ENCODE assay signal across 17 cellular contexts in the genomic region with DNA sequence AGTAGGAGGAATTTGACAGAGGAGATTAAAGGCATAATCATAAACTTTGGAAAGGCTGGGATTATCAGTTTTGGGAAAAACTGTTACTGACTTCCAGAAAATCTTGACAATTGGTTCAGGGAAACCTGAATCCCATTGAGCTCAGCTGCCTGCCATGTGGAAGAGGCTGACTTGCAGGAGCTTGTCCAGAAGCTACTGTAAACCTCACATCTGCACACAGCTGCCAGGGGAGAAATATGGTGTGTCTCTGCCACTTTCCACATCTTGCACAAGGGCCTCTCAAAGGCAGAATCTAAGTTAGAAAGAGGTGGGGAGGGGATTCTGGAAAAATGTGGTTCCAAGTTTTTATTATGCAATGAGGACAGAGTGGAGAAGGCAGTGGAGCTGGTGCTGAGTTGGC. TPM values are rescaled to one million over a fixed set of nuclear protein-coding genes. Genes with fewer than 3 reads are reported as not detected.
DNase-seq lines count a peak whose midpoint lies in the region; ATAC-seq, FAIRE-seq and TF ChIP-seq lines count a peak whose summit lies in the region.
"Had no signal": no experiment of that assay in that cellular context is flagged by ENCODE, and none has a peak within 500 bp of the region (broad histone marks: within the 10 kb centered on the region; RNA-seq: fewer than 3 reads in every experiment).

No MANE protein-coding gene starts in this region.

- DNase-seq in AG10803 (ENCODE audit: low read depth) (peak; percentile 42), Panc1 (ENCODE audit: low read depth, low spot score) (no peak), keratinocyte (ENCODE audit: low read depth, low spot score) (no peak), thyroid gland (no peak), right atrium auricular region (ENCODE audit: low spot score) (no peak)
- DNase-seq: BE2C; C1 segment of cervical spinal cord; Caco-2; CD4-positive, CD25-positive, alpha-beta regulatory T cell; HCEC 1CT had no signal

- no peaks in the 10 kb centered on the region for H3K9me3 ChIP-seq in Panc1 (ENCODE audit: control insufficient read depth, insufficient read depth, low read depth, low read length)
- no peaks in the 10 kb centered on the region for H3K9me3 ChIP-seq in keratinocyte (ENCODE audit: control insufficient read depth, low read depth, low read length)
- H3K9me3 ChIP-seq in thyroid gland, result no peaks in the 10 kb centered on the region
- H3K9me3 ChIP-seq in right atrium auricular region, result no peaks in the 10 kb centered on the region
- H3K9me3 ChIP-seq: BE2C, Caco-2 had no signal

- H3K27ac ChIP-seq in Panc1 (ENCODE audit: low read length) (peak overlapping the region; percentile 52; the same call in 1 of the 2 replicates), keratinocyte (ENCODE audit: control insufficient read depth, insufficient read depth, low read length) (no peak overlapping the region), thyroid gland (peak overlapping the region in 2 of 3 donors; percentile 81 to 87), right atrium auricular region (no peak overlapping the region)

- H3K4me2 ChIP-seq in keratinocyte (ENCODE audit: control insufficient read depth, extremely low read depth, insufficient read depth, low read depth, low read length), result no peak overlapping the region
- H3K4me2 ChIP-seq: GM23338 had no signal

- H3K4me3 ChIP-seq in AG10803 (ENCODE audit: low read length) (no peak overlapping the region), Panc1 (ENCODE audit: low read depth in 2 of 2, low read length in 2 of 2) (no peak overlapping the region), keratinocyte (ENCODE audit: control insufficient read depth in 2 of 3, extremely low read depth in 1 of 3, insufficient read depth in 2 of 3, low read depth in 1 of 3, low read length in 3 of 3) (no peak overlapping the region), thyroid gland (replicated peaks in 1 of 3) (no peak overlapping the region), right atrium auricular region (no peak overlapping the region)
- H3K4me3 ChIP-seq: GM23338 had no signal

- H3K4me1 ChIP-seq in Panc1 (ENCODE audit: control insufficient read depth, insufficient read depth, low read length) (peaks cover 15% of the 10 kb centered on the region), keratinocyte (ENCODE audit: control insufficient read depth, extremely low read depth, insufficient read depth, low read length) (no peaks in the 10 kb centered on the region), thyroid gland (peaks cover 18 to 31% of the 10 kb centered on the region in 2 donors), right atrium auricular region (no peaks in the 10 kb centered on the region)
- H3K4me1 ChIP-seq: BE2C, Caco-2 had no signal

- no peak overlapping the region for H3K9ac ChIP-seq in keratinocyte (ENCODE audit: control insufficient read depth, extremely low read depth, insufficient read depth, low read length)

- H3K36me3 ChIP-seq in Panc1 (ENCODE audit: control insufficient read depth, insufficient read depth, low read length), result no peaks in the 10 kb centered on the region
- no peaks in the 10 kb centered on the region for H3K36me3 ChIP-seq in keratinocyte (ENCODE audit: control insufficient read depth in 2 of 2, extremely low read depth in 1 of 2, insufficient read depth in 2 of 2, low read length in 2 of 2)
- no peaks in the 10 kb centered on the region for H3K36me3 ChIP-seq in thyroid gland
- H3K36me3 ChIP-seq in right atrium auricular region, result no peaks in the 10 kb centered on the region
- H3K36me3 ChIP-seq: BE2C had no signal

- no peaks in the 10 kb centered on the region for H4K20me1 ChIP-seq in keratinocyte (ENCODE audit: control insufficient read depth, extremely low read depth, insufficient read depth, low read length)

- H2AFZ ChIP-seq in keratinocyte (ENCODE audit: control insufficient read depth, low read length), result no peak overlapping the region
- H2AFZ ChIP-seq: GM23338 had no signal

- TF ChIP-seq CTCF in AG10803 (conservative IDR thresholded peaks at IDR 0.05; ENCODE audit: low read length) (no peak), Panc1 (IDR thresholded peaks at IDR 0.05) (no peak), keratinocyte (optimal IDR thresholded peaks at IDR 0.05 in 1 of 3, IDR thresholded peaks at IDR 0.05 in 1 of 3, conservative IDR thresholded peaks at IDR 0.05 in 1 of 3; ENCODE audit: extremely low read depth in 1 of 3, insufficient read depth in 2 of 3, low read length in 3 of 3) (no peak), thyroid gland (IDR thresholded peaks at IDR 0.05) (no peak), right atrium auricular region (IDR thresholded peaks at IDR 0.05) (no peak)

- no peaks in the 10 kb centered on the region for H3K9me1 ChIP-seq in keratinocyte (ENCODE audit: control insufficient read depth, extremely low read depth, insufficient read depth, low read length)

- dilution Hi-C loops in keratinocyte (cut with MboI; ENCODE audit: extremely low pct_ligation_motif_present, low sequenced_read_pairs), result no loop called here

- TF ChIP-seq POLR2A in thyroid gland (IDR thresholded peaks at IDR 0.05), result no peak

- CTCF ChIA-PET in Panc1 (lab: Charles Lee), result interaction anchor here (0.6 kb wide), 1 partner anchor 75 kb away, joined by 3 read pairs; no protein-coding TSS in a partner anchor

- no TSS peak for BruUV-seq in Panc1 (replicated peaks; lab: Mats Ljungman, UMichigan)

- intact Hi-C loops in Panc1 (cut with micrococcal nuclease; ENCODE audit: unreplicated experiment) (no loop called here), thyroid gland (cut with DNase I) (no loop called here)

- FAIRE-seq in keratinocyte (lab: Jason Lieb, UNC), result peak; percentile 67
- FAIRE-seq: D721Med, G401.6, GM18507, H54, HepG2 had no signal

- no peak for ATAC-seq in Panc1
- no peak for ATAC-seq in HG03565 (IDR thresholded peaks at IDR 0.05; ENCODE audit: unreplicated experiment)
- ATAC-seq: GM23338, HepG2 had no signal

- in situ Hi-C loops in Panc1 (cut with HindIII; ENCODE audit: low pct_unique_long_range_greater_than_20kb, low sequenced_read_pairs), result no loop called here

- H3K27me3 ChIP-seq in Panc1 (ENCODE audit: control insufficient read depth, insufficient read depth, low read length), result no peaks in the 10 kb centered on the region
- no peaks in the 10 kb centered on the region for H3K27me3 ChIP-seq in keratinocyte (ENCODE audit: control insufficient read depth, extremely low read depth, insufficient read depth, low read length)
- no peaks in the 10 kb centered on the region for H3K27me3 ChIP-seq in thyroid gland
- no peaks in the 10 kb centered on the region for H3K27me3 ChIP-seq in right atrium auricular region

- no peaks in the 10 kb centered on the region for H3K79me2 ChIP-seq in keratinocyte (ENCODE audit: control insufficient read depth, insufficient read depth, low read length)

- POLR2A ChIA-PET in Panc1 (lab: Charles Lee), result no interaction called here

RNA-seq across cellular contexts. Expression of a gene that starts 8.7 kb away (rescaled TPM):
- total RNA-seq in Panc1 (2021; ENCODE audit: unreplicated experiment), result 147 TPM
- 88.0 TPM for polyA plus RNA-seq in Panc1 (2012; ENCODE audit: insufficient read length)
- 1.4 to 6.0 TPM (median 1.7 TPM) in 3 replicates for polyA plus RNA-seq in keratinocyte
- polyA plus RNA-seq in keratinocyte (2011; ENCODE audit: low read depth), result 7.2 TPM
- 1.7 TPM in 2 replicates for polyA plus RNA-seq in keratinocyte (2011; cell fraction: cytosol; rRNA removed)
- polyA plus RNA-seq in keratinocyte (2011; cell fraction: nucleus; rRNA removed), result 5.4 and 6.0 TPM in 2 replicates
- polyA plus RNA-seq in keratinocyte (2012; ENCODE audit: low replicate concordance), result 3.9 and 4.1 TPM in 2 replicates
- polyA minus RNA-seq in keratinocyte, result 1.1 to 21.2 TPM (median 2.3 TPM) in 3 replicates
- not detected for polyA minus RNA-seq in keratinocyte (2011; cell fraction: cytosol; rRNA and poly(A)+ RNA removed)
- polyA minus RNA-seq in keratinocyte (2011; cell fraction: nucleus; rRNA and poly(A)+ RNA removed), result 0.53 and 5.0 TPM in 2 replicates
- 10 to 100 TPM; 32.6 to 67.4 (median 34.3) TPM for total RNA-seq in thyroid gland
- 10 to 100 TPM; 13.4 to 15.0 TPM for total RNA-seq in right atrium auricular region
- total RNA-seq: CD4-positive, CD25-positive, alpha-beta regulatory T cell; HepG2 had no signal
- polyA plus RNA-seq: CD4-positive, CD25-positive, alpha-beta regulatory T cell had no signal

Comparison
In these comparisons a context has a peak if more than half of its experiments do, and no peak if none do; other contexts are left out.
1. H3K27ac ChIP-seq: peak in Panc1 (single experiment) and thyroid gland (2 of 3); none in keratinocyte (single experiment) and right atrium auricular region (0 of 2).